In the genomic region with DNA sequence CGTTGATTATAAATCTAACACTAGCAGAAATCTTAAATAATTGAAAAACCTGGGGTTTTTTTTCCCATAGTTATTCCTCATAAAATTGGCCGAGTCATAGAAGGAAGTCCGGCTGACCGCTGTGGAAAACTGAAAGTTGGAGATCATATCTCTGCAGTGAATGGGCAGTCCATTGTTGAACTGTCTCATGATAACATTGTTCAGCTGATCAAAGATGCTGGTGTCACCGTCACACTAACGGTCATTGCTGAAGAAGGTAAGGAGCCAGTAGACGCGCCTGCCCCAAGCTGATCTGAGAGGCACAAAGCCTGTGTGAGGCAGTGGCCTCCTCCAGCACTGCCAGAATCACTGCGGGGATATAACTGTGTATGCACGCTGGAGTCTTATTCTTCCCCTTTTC, we compare ENCODE assay signal across 22 cellular contexts.
A peak's percentile ranks its signal among the peaks of the same experiment; 100 is the strongest.
DNase-seq lines count a peak whose midpoint lies in the region; ATAC-seq and TF ChIP-seq lines count a peak whose summit lies in the region.
"Had no signal": no experiment of that assay in that cellular context is flagged by ENCODE, and none has a peak within 500 bp of the region (broad histone marks: within the 10 kb centered on the region; RNA-seq: fewer than 3 reads in every experiment).

No MANE protein-coding gene starts in this region.

- no peak overlapping the region for H3K27ac ChIP-seq in CD8-positive, alpha-beta T cell (ENCODE audit: low read depth, low read length)
- H3K27ac ChIP-seq: gastrocnemius medialis, KMS-11, SK-N-MC, upper lobe of right lung had no signal

- peak overlapping the region; percentile 35 for H3K4me3 ChIP-seq in retinal pigment epithelial cell (ENCODE audit: low read length)
- no peak overlapping the region for H3K4me3 ChIP-seq in CD8-positive, alpha-beta T cell (ENCODE audit: low read depth, low read length)
- H3K4me3 ChIP-seq: gastrocnemius medialis, SK-N-MC, upper lobe of right lung had no signal

- no peaks in the 10 kb centered on the region for H3K4me1 Mint-ChIP-seq in CD8-positive, alpha-beta T cell (ENCODE audit: low read depth)
- H3K4me1 Mint-ChIP-seq: activated naive CD8-positive, alpha-beta T cell treated with anti-CD3 and anti-CD28 coated beads, Interleukin-2, amount 50 U/mL, for 24 hours; naive B cell; stimulated activated effector memory CD8-positive, alpha-beta T cell treated with anti-CD3 and anti-CD28 coated beads, Interleukin-12 subunit alpha, Interleukin-12 subunit beta, amount 100 ng/mL, for 72 hours had no signal

- H3K9me3 ChIP-seq in CD8-positive, alpha-beta T cell (ENCODE audit: low read length): no peaks in the 10 kb centered on the region
- H3K9me3 ChIP-seq: gastrocnemius medialis, upper lobe of right lung had no signal

- H3K36me3 ChIP-seq in CD8-positive, alpha-beta T cell (ENCODE audit: insufficient read depth, low read length): no peaks in the 10 kb centered on the region
- H3K36me3 ChIP-seq: gastrocnemius medialis had no signal

- H3K27me3 ChIP-seq in CD8-positive, alpha-beta T cell (ENCODE audit: insufficient read depth, low read length): no peaks in the 10 kb centered on the region
- H3K27me3 ChIP-seq: gastrocnemius medialis, upper lobe of right lung had no signal

- CTCF ChIA-PET in CD8-positive, alpha-beta T cell (lab: Charles Lee): no interaction called here

- ATAC-seq in HG03520 (IDR thresholded peaks at IDR 0.05; ENCODE audit: unreplicated experiment): no peak
- ATAC-seq in CD8-positive, alpha-beta T cell: no peak
- ATAC-seq: activated naive CD8-positive, alpha-beta T cell treated with anti-CD3 and anti-CD28 coated beads, Interleukin-2, amount 50 U/mL, for 24 hours; gastrocnemius medialis; left lobe of liver; stimulated activated effector memory CD8-positive, alpha-beta T cell treated with anti-CD3 and anti-CD28 coated beads, Interleukin-12 subunit alpha, Interleukin-12 subunit beta, amount 100 ng/mL, for 72 hours; T-helper 17 cell; upper lobe of right lung had no signal

- POLR2A ChIA-PET in CD8-positive, alpha-beta T cell (lab: Charles Lee): no interaction called here

- H3K36me3 Mint-ChIP-seq in CD8-positive, alpha-beta T cell: no peaks in the 10 kb centered on the region
- H3K36me3 Mint-ChIP-seq: naive B cell; stimulated activated effector memory CD8-positive, alpha-beta T cell treated with anti-CD3 and anti-CD28 coated beads, Interleukin-12 subunit alpha, Interleukin-12 subunit beta, amount 100 ng/mL, for 72 hours had no signal

- H3K4me3 Mint-ChIP-seq in CD8-positive, alpha-beta T cell: no peak overlapping the region
- H3K4me3 Mint-ChIP-seq: activated naive CD8-positive, alpha-beta T cell treated with anti-CD3 and anti-CD28 coated beads, Interleukin-2, amount 50 U/mL, for 24 hours; activated T-cell treated with anti-CD3 and anti-CD28 coated beads, Interleukin-2, amount 50 U/mL, for 24 hours; naive B cell; stimulated activated effector memory CD8-positive, alpha-beta T cell treated with anti-CD3 and anti-CD28 coated beads, Interleukin-12 subunit alpha, Interleukin-12 subunit beta, amount 100 ng/mL, for 72 hours; T-helper 17 cell had no signal

- H3K27me3 Mint-ChIP-seq in CD8-positive, alpha-beta T cell (ENCODE audit: low read depth): no peaks in the 10 kb centered on the region
- H3K27me3 Mint-ChIP-seq: activated naive CD8-positive, alpha-beta T cell treated with anti-CD3 and anti-CD28 coated beads, Interleukin-2, amount 50 U/mL, for 24 hours; activated T-cell treated with anti-CD3 and anti-CD28 coated beads, Interleukin-2, amount 50 U/mL, for 24 hours; naive B cell; T-helper 17 cell had no signal

- intact Hi-C loops in CD8-positive, alpha-beta T cell (cut with DNase I, micrococcal nuclease): no loop called here

- no peaks in the 10 kb centered on the region for H3K4me1 ChIP-seq in CD8-positive, alpha-beta T cell (ENCODE audit: insufficient read depth, low read length)
- H3K4me1 ChIP-seq: upper lobe of right lung had no signal

- TF ChIP-seq CTCF in retinal pigment epithelial cell (conservative IDR thresholded peaks at IDR 0.05; ENCODE audit: low read depth, low read length): no peak
- no peak for TF ChIP-seq CTCF in CD8-positive, alpha-beta T cell (IDR thresholded peaks at IDR 0.05)

- H3K27ac Mint-ChIP-seq in CD8-positive, alpha-beta T cell: no peak overlapping the region
- H3K27ac Mint-ChIP-seq: activated naive CD8-positive, alpha-beta T cell treated with anti-CD3 and anti-CD28 coated beads, Interleukin-2, amount 50 U/mL, for 24 hours; activated T-cell treated with anti-CD3 and anti-CD28 coated beads, Interleukin-2, amount 50 U/mL, for 24 hours; stimulated activated effector memory CD8-positive, alpha-beta T cell treated with anti-CD3 and anti-CD28 coated beads, Interleukin-12 subunit alpha, Interleukin-12 subunit beta, amount 100 ng/mL, for 72 hours; T-helper 17 cell had no signal

- peak; percentile 69 for DNase-seq in OCI-M1 (lab: John Stamatoyannopoulos, UW)
- peak; percentile 44 for DNase-seq in astrocyte of the hippocampus (ENCODE audit: low read depth, low spot score)
- DNase-seq in medulla oblongata (ENCODE audit: extremely low spot score): peak; percentile 25
- DNase-seq in retinal pigment epithelial cell (ENCODE audit: low read depth): no peak
- no peak for DNase-seq in CD8-positive, alpha-beta T cell
- no peak for DNase-seq in NK-92 (lab: John Stamatoyannopoulos, UW; ENCODE audit: unreplicated experiment)
- DNase-seq: activated CD4-positive, alpha-beta T cell treated with anti-CD3 and anti-CD28 coated beads for 48 hours; activated gamma-delta T cell treated with Interleukin-2 at 50 U/mL for 16 hours; activated naive CD8-positive, alpha-beta T cell treated with anti-CD3 and anti-CD28 coated beads, Interleukin-2, amount 50 U/mL, for 24 hours; activated T-cell treated with anti-CD3 and anti-CD28 coated beads, Interleukin-2, amount 50 U/mL, for 24 hours; gastrocnemius medialis; naive B cell; NCI-H1417; NCI-H446 treated with DMSO at 0.1 percent for 48 hours; stimulated activated CD4-positive, alpha-beta T cell treated with anti-CD3 and anti-CD28 coated beads, Interleukin-4, amount 100 ng/mL, for 24 hours; T-helper 17 cell; upper lobe of right lung had no signal

- no peaks in the 10 kb centered on the region for H3K9me3 Mint-ChIP-seq in CD8-positive, alpha-beta T cell
- H3K9me3 Mint-ChIP-seq: activated naive CD8-positive, alpha-beta T cell treated with anti-CD3 and anti-CD28 coated beads, Interleukin-2, amount 50 U/mL, for 24 hours; activated T-cell treated with anti-CD3 and anti-CD28 coated beads, Interleukin-2, amount 50 U/mL, for 24 hours; naive B cell; stimulated activated effector memory CD8-positive, alpha-beta T cell treated with anti-CD3 and anti-CD28 coated beads, Interleukin-12 subunit alpha, Interleukin-12 subunit beta, amount 100 ng/mL, for 72 hours had no signal

Comparison
In these comparisons a context has a peak if more than half of its experiments do, and no peak if none do; other contexts are left out.
1. DNase-seq: peak in OCI-M1 (single experiment), astrocyte of the hippocampus (single experiment) and medulla oblongata (single experiment); none in retinal pigment epithelial cell (single experiment), CD8-positive, alpha-beta T cell (0 of 7) and NK-92 (single experiment).